Comparison of ENCODE assay signal across 1 cellular context in the genomic region with DNA sequence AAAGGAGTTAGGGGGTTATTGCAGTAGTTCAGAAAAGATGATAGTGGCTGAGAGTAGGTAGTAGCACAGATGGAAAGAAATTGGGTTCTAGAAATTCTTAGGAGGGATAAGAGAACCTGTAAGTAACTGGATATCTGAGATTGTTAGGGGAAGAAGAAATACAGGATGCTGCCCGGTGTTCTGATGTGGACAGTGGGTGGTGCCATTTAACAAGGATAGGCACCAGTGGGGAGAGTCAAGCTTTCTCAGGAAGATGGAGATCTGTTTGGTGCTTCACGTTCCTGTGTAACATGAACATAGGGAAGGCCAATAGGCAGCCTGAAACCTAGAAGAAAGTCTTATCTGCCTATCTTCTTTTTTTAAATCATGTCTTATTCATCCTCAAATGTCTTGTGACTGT.
TF ChIP-seq lines count a peak whose summit lies in the region.

No MANE protein-coding gene starts in this region.

TF ChIP-seq in GM12878, 131 proteins besides CTCF, POLR2A, EP300 and RAD21 (continued from another document):
- no peak for TF ChIP-seq REST (IDR thresholded peaks at IDR 0.05; ENCODE audit: low read depth, low read length)
- TF ChIP-seq PML (IDR thresholded peaks at IDR 0.05; ENCODE audit: low read length) = no peak
- no peak for TF ChIP-seq HDAC6 (IDR thresholded peaks at IDR 0.05; ENCODE audit: unreplicated experiment)
- TF ChIP-seq SMAD1 (IDR thresholded peaks at IDR 0.05; ENCODE audit: low read depth, partially characterized antibody) = no peak
- no peak for TF ChIP-seq MLLT1 (IDR thresholded peaks at IDR 0.05)
- no peak for TF ChIP-seq RELA (IDR thresholded peaks at IDR 0.05; ENCODE audit: borderline replicate concordance, partially characterized antibody)
- TF ChIP-seq CREM (IDR thresholded peaks at IDR 0.05; ENCODE audit: low read depth) = no peak
- no peak for TF ChIP-seq STAT3 (IDR thresholded peaks at IDR 0.05; ENCODE audit: low read depth, low read length)
